8 cellular contexts compared by ENCODE assay signal in the genomic region with DNA sequence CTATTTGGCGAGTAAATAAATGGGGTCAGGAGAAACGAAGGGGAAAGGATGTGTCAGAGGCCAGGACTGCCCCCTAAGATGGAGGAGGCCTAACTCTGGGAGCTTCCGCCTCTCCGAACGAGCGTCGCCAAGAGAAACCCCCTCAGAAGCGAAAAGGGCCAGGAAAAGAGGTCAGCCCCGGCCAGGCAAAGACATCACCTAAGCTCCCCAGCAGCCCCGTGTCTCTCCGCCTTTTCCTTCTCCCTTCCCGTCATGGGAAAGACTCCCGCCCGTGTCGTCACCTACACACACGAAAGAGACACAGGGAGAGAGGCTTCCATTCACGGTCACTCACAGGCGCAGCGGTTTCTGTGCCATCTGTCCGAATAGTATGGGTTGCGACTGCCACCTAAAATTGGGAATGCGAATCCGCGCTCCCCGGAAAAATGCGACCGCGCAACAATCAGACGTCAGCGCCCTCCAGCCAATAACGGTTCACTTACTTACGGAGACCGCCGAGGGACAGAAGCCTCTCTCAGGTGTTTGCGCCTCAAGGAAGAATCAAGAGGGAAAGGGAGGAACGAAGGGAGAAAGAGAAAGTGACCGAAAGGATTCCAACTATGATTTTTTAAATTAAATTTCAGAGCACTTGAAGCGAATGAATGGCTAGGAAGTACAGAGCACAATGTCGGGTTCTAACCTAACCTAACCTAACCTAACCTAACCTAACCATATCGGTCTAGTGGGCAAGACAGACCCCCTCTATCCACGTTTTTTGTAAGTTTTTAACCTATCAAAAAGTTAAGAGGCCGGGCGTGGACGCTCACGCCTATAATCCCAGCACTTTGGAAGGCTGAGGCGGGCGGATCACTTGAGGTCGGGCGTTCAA. TPM values are rescaled to one million over a fixed set of nuclear protein-coding genes. Genes with fewer than 3 reads are reported as not detected.
DNase-seq lines count a peak whose midpoint lies in the region; ATAC-seq and TF ChIP-seq lines count a peak whose summit lies in the region.

A gene (minus strand): TSS at position 402 of the 868 bp plus-strand sequence. CDS start 45 bp downstream, at position 357.

- no peaks in the 10 kb centered on the region for H3K9me2 ChIP-seq in Karpas-422 (replicated peaks; ENCODE audit: insufficient read depth, low read length)

- peaks cover 53% of the 10 kb centered on the region for H3K79me2 ChIP-seq in Karpas-422 (ENCODE audit: low read length)

- TSS peak; percentile 94 for BruUV-seq in Calu3 (replicated peaks; lab: Mats Ljungman, UMichigan)

- POLR2A ChIA-PET in RWPE1 (lab: Yijun Ruan, JAX; ENCODE audit: low non-redundant PET) = no interaction called here

- peaks cover 4% of the 10 kb centered on the region; the same call in 1 of the 2 replicates for H3K36me3 ChIP-seq in Karpas-422 (ENCODE audit: insufficient read depth, low read length)

- peak within 1 kb of the TSS; percentile 99 for H3K27ac Mint-ChIP-seq in Calu3 (ENCODE audit: unreplicated experiment)
- H3K27ac Mint-ChIP-seq in activated T-helper 2 cell treated with anti-CD3 and anti-CD28 coated beads, Interferon-gamma antibody, Interleukin-2, Interleukin-4, amounts not matched to agents 10 μg/mL and 5 μg/mL and 100 μg/mL, durations not matched to agents 14 hours and 24 hours and 36 hours = peak within 1 kb of the TSS; percentile 99
- H3K27ac Mint-ChIP-seq in natural killer cell = peak within 1 kb of the TSS; percentile 97

- H3K9ac ChIP-seq in Karpas-422 (ENCODE audit: low read length) = peak within 1 kb of the TSS; percentile 93

- ATAC-seq in GM21529 (IDR thresholded peaks at IDR 0.05; ENCODE audit: unreplicated experiment) = peak; percentile 83
- ATAC-seq in natural killer cell = peak; percentile 83 to 91 (median 83)

- H3K4me1 Mint-ChIP-seq in Calu3 (ENCODE audit: low read depth, unreplicated experiment) (no peaks in the 10 kb centered on the region), natural killer cell (peaks cover 31 to 32% of the 10 kb centered on the region in 2 donors)
- H3K4me1 Mint-ChIP-seq in activated T-helper 2 cell treated with anti-CD3 and anti-CD28 coated beads, Interferon-gamma antibody, Interleukin-2, Interleukin-4, amounts not matched to agents 10 μg/mL and 5 μg/mL and 100 μg/mL, durations not matched to agents 14 hours and 24 hours and 36 hours (ENCODE audit: low read depth) = peaks cover 11% of the 10 kb centered on the region

- H3K4me2 ChIP-seq in Karpas-422 (ENCODE audit: low read depth, low read length, poor library complexity, severe bottlenecking) = peak within 1 kb of the TSS; percentile 81

- no peak for TF ChIP-seq CTCF in Calu3 (IDR thresholded peaks at IDR 0.05; ENCODE audit: unreplicated experiment)
- no peak for TF ChIP-seq CTCF in RWPE1 (conservative IDR thresholded peaks at IDR 0.05; ENCODE audit: low read depth)
- TF ChIP-seq CTCF in natural killer cell (IDR thresholded peaks at IDR 0.05) = no peak

- peak; percentile 73 for DNase-seq in Calu3
- DNase-seq in Karpas-422 = peak; percentile 88
- DNase-seq in RWPE1 (ENCODE audit: low spot score) = peak; percentile 88
- peak; percentile 72 for DNase-seq in activated T-helper 2 cell treated with anti-CD3 and anti-CD28 coated beads, Interferon-gamma antibody, Interleukin-2, Interleukin-4, amounts not matched to agents 10 μg/mL and 5 μg/mL and 100 μg/mL, durations not matched to agents 14 hours and 24 hours and 36 hours (ENCODE audit: low spot score)
- DNase-seq in fibroblast of peridontal ligament (ENCODE audit: extremely low read depth) = peak; percentile 88
- peak; percentile 70 for DNase-seq in natural killer cell
- DNase-seq in stimulated activated naive CD4-positive, alpha-beta T cell (lab: John Stamatoyannopoulos, UW) = peak; percentile 47 to 70 (median 64)

- intact Hi-C loops in Calu3 (cut with micrococcal nuclease; ENCODE audit: unreplicated experiment) = no loop called here
- intact Hi-C loops in activated T-helper 2 cell treated with anti-CD3 and anti-CD28 coated beads, Interferon-gamma antibody, Interleukin-2, Interleukin-4, amounts not matched to agents 10 μg/mL and 5 μg/mL and 100 μg/mL, durations not matched to agents 14 hours and 24 hours and 36 hours (cut with micrococcal nuclease) = no loop called here
- intact Hi-C loops in natural killer cell (cut with micrococcal nuclease) = loop anchor here (1.0 kb wide), 2 partner anchors 38 to 81 kb away; a partner anchor contains a TSS

- H3K27me3 ChIP-seq in Karpas-422 (ENCODE audit: low read length) = no peaks in the 10 kb centered on the region

- peak within 1 kb of the TSS; percentile 99 for H3K4me3 Mint-ChIP-seq in Calu3 (ENCODE audit: low read depth, unreplicated experiment)
- peak within 1 kb of the TSS; percentile 100 for H3K4me3 Mint-ChIP-seq in activated T-helper 2 cell treated with anti-CD3 and anti-CD28 coated beads, Interferon-gamma antibody, Interleukin-2, Interleukin-4, amounts not matched to agents 10 μg/mL and 5 μg/mL and 100 μg/mL, durations not matched to agents 14 hours and 24 hours and 36 hours (ENCODE audit: low read depth)
- H3K4me3 Mint-ChIP-seq in natural killer cell = peak within 1 kb of the TSS; percentile 99

- H3K27ac ChIP-seq in Karpas-422 (ENCODE audit: low read length) (no peak within 1 kb of the TSS), RWPE1 (peak within 1 kb of the TSS; percentile 83)

- H3K9me3 Mint-ChIP-seq in Calu3 (ENCODE audit: low read depth, unreplicated experiment) = no peaks in the 10 kb centered on the region
- H3K9me3 Mint-ChIP-seq in activated T-helper 2 cell treated with anti-CD3 and anti-CD28 coated beads, Interferon-gamma antibody, Interleukin-2, Interleukin-4, amounts not matched to agents 10 μg/mL and 5 μg/mL and 100 μg/mL, durations not matched to agents 14 hours and 24 hours and 36 hours = no peaks in the 10 kb centered on the region
- H3K9me3 Mint-ChIP-seq in natural killer cell = no peaks in the 10 kb centered on the region

- no peaks in the 10 kb centered on the region for H3K9me3 ChIP-seq in Karpas-422 (ENCODE audit: low read length)

- peak within 1 kb of the TSS; percentile 82 for H2AFZ ChIP-seq in Karpas-422 (ENCODE audit: low read length)

- no peaks in the 10 kb centered on the region for H4K20me1 ChIP-seq in Karpas-422 (ENCODE audit: insufficient read depth, low read depth, low read length)

- CTCF ChIA-PET in Calu3 (lab: Charles Lee) = no interaction called here
- CTCF ChIA-PET in RWPE1 (lab: Yijun Ruan, JAX) = no interaction called here

- no peaks in the 10 kb centered on the region for H3K27me3 Mint-ChIP-seq in Calu3 (ENCODE audit: unreplicated experiment)
- no peaks in the 10 kb centered on the region for H3K27me3 Mint-ChIP-seq in activated T-helper 2 cell treated with anti-CD3 and anti-CD28 coated beads, Interferon-gamma antibody, Interleukin-2, Interleukin-4, amounts not matched to agents 10 μg/mL and 5 μg/mL and 100 μg/mL, durations not matched to agents 14 hours and 24 hours and 36 hours (ENCODE audit: low read depth)
- no peaks in the 10 kb centered on the region for H3K27me3 Mint-ChIP-seq in natural killer cell (ENCODE audit: low read depth in 2 of 2)

- H3K36me3 Mint-ChIP-seq in Calu3 (ENCODE audit: insufficient read depth, unreplicated experiment) = peaks cover 14% of the 10 kb centered on the region
- peaks cover 11% of the 10 kb centered on the region for H3K36me3 Mint-ChIP-seq in activated T-helper 2 cell treated with anti-CD3 and anti-CD28 coated beads, Interferon-gamma antibody, Interleukin-2, Interleukin-4, amounts not matched to agents 10 μg/mL and 5 μg/mL and 100 μg/mL, durations not matched to agents 14 hours and 24 hours and 36 hours (ENCODE audit: low read depth)
- H3K36me3 Mint-ChIP-seq in natural killer cell = peaks cover 6% of the 10 kb centered on the region

- peaks cover 19% of the 10 kb centered on the region for H3K4me1 ChIP-seq in Karpas-422 (ENCODE audit: low read length)

- H3K4me3 ChIP-seq in Karpas-422 (ENCODE audit: low read length) = peak within 1 kb of the TSS; percentile 95

RNA-seq across cellular contexts. Expression of the gene that starts here (rescaled TPM):
- 17.3 and 22.9 TPM in 2 replicates for total RNA-seq in Calu3 (2022)
- 40.8 and 47.2 TPM in 2 replicates for total RNA-seq in Karpas-422 (2014; rRNA removed; shearing (Covaris generic); ENCODE audit: low replicate concordance)
- 41.4 and 44.7 TPM in 2 replicates for total RNA-seq in activated T-helper 2 cell treated with anti-CD3 and anti-CD28 coated beads, Interferon-gamma antibody, Interleukin-2, Interleukin-4, amounts not matched to agents 10 μg/mL and 5 μg/mL and 100 μg/mL, durations not matched to agents 14 hours and 24 hours and 36 hours
- total RNA-seq in natural killer cell = 10 to 100 TPM; 52.5 to 58.0 (median 54.8) TPM
